21 cellular contexts compared by ENCODE assay signal in the genomic region with DNA sequence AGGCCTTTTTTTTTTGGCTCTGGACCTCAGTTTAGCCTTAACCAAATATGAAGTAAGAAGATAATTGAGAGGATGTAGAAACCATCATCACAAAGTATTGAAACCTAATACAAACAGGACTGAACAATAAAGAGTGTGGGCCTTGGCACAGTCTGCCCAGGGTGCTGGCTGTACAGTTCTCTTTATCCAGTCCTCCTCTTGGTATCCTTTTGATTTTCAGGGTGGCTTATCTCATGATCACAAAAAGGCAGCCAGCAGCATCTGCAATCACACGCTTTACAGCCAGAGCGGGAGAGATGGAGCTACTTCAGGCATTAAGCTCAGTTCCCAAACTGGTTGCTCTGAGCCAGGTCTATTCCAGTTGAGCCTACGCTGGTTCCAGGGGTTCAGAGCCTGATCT.
"Had no signal": no experiment of that assay in that cellular context is flagged by ENCODE, and none has a peak within 500 bp of the region (broad histone marks: within the 10 kb centered on the region; RNA-seq: fewer than 3 reads in every experiment).

No MANE protein-coding gene starts in this region.

- H3K4me3 ChIP-seq: esophagus muscularis mucosa, gastrocnemius medialis, heart right ventricle, left lung, lower lobe of right lung, ovary, stomach had no signal

- H3K4me1 ChIP-seq: esophagus muscularis mucosa, gastrocnemius medialis, lower lobe of right lung, stomach had no signal

- H3K36me3 ChIP-seq: esophagus muscularis mucosa, gastrocnemius medialis, heart right ventricle, left lung, lower lobe of right lung, ovary, stomach had no signal

- H3K27ac Mint-ChIP-seq: effector memory CD8-positive, alpha-beta T cell; memory B cell; mesothelial cell of epicardium; natural killer cell had no signal

- H3K27me3 ChIP-seq: esophagus muscularis mucosa, gastrocnemius medialis, left lung, ovary, stomach had no signal

- H3K27me3 Mint-ChIP-seq: effector memory CD8-positive, alpha-beta T cell had no signal

- ATAC-seq: effector memory CD8-positive, alpha-beta T cell; gastrocnemius medialis; heart right ventricle; left lung; lower lobe of right lung; natural killer cell; right cardiac atrium had no signal

- H3K9me3 ChIP-seq: gastrocnemius medialis, ovary had no signal

- H3K36me3 Mint-ChIP-seq: mesothelial cell of epicardium had no signal

- DNase-seq: effector memory CD8-positive, alpha-beta T cell; gastrocnemius medialis; heart right ventricle; immature natural killer cell; left lung; lower lobe of right lung; natural killer cell; nucleus accumbens; ovary; right cardiac atrium; small intestine; stimulated activated CD4-positive, alpha-beta T cell treated with anti-CD3 and anti-CD28 coated beads, Interleukin-12 subunit alpha, Interleukin-12 subunit beta, amount 100 ng/mL, for 4 hours; stimulated activated naive CD4-positive, alpha-beta T cell; stomach; substantia nigra; trophoblast cell had no signal

- H3K4me3 Mint-ChIP-seq: effector memory CD8-positive, alpha-beta T cell; immature natural killer cell; memory B cell; mesothelial cell of epicardium; natural killer cell; neural crest cell had no signal

- H3K27ac ChIP-seq: epithelial cell of prostate, esophagus muscularis mucosa, gastrocnemius medialis, heart right ventricle, left lung, lower lobe of right lung, ovary, stomach had no signal

- H3K4me1 Mint-ChIP-seq: immature natural killer cell, mesothelial cell of epicardium had no signal
